Comparison of ENCODE assay signal across 16 cellular contexts in genomic region chr2:133633309-133633708, GRCh38.
DNase-seq lines count a peak whose midpoint lies in the region; ATAC-seq, FAIRE-seq and TF ChIP-seq lines count a peak whose summit lies in the region.
"Had no signal": no experiment of that assay in that cellular context is flagged by ENCODE, and none has a peak within 500 bp of the region (broad histone marks: within the 10 kb centered on the region; RNA-seq: fewer than 3 reads in every experiment).

No MANE protein-coding gene starts in this region.

- no peaks in the 10 kb centered on the region for H4K20me1 ChIP-seq in keratinocyte (ENCODE audit: control insufficient read depth, extremely low read depth, insufficient read depth, low read length)
- H4K20me1 ChIP-seq in smooth muscle cell (ENCODE audit: low read depth): no peaks in the 10 kb centered on the region

- no peaks in the 10 kb centered on the region for H3K27me3 ChIP-seq in adipocyte (replicated peaks; ENCODE audit: control insufficient read depth, insufficient read depth, low read length)
- H3K27me3 ChIP-seq in keratinocyte (ENCODE audit: control insufficient read depth, extremely low read depth, insufficient read depth, low read length): no peaks in the 10 kb centered on the region
- H3K27me3 ChIP-seq in smooth muscle cell (ENCODE audit: low read depth): no peaks in the 10 kb centered on the region

- dilution Hi-C loops in keratinocyte (cut with MboI; ENCODE audit: extremely low pct_ligation_motif_present, low sequenced_read_pairs): no loop called here

- H3K27ac ChIP-seq in keratinocyte (ENCODE audit: control insufficient read depth, insufficient read depth, low read length) (no peak overlapping the region), smooth muscle cell (ENCODE audit: low read depth) (peak overlapping the region; percentile 94)

- no peak for DNase-seq in adipocyte (ENCODE audit: low read depth)
- DNase-seq in keratinocyte (ENCODE audit: low read depth, low spot score): no peak
- no peak for DNase-seq in smooth muscle cell (lab: John Stamatoyannopoulos, UW; ENCODE audit: unreplicated experiment)
- DNase-seq in HEK293T (ENCODE audit: extremely low spot score): no peak
- DNase-seq in COR-L47 (lab: John Stamatoyannopoulos, UW): no peak
- DNase-seq: C1 segment of cervical spinal cord; Caco-2; CD4-positive, alpha-beta memory T cell; DMS153; DND-41; GOT3 had no signal

- peaks cover 16% of the 10 kb centered on the region for H3K79me2 ChIP-seq in keratinocyte (ENCODE audit: control insufficient read depth, insufficient read depth, low read length)
- no peaks in the 10 kb centered on the region for H3K79me2 ChIP-seq in smooth muscle cell (ENCODE audit: low read depth)

- POLR2A ChIA-PET in HEK293T (lab: Yijun Ruan, JAX): no interaction called here

- H3K9me3 ChIP-seq in adipocyte (ENCODE audit: control insufficient read depth, low read length) (no peaks in the 10 kb centered on the region), keratinocyte (ENCODE audit: control insufficient read depth, low read depth, low read length) (no peaks in the 10 kb centered on the region), smooth muscle cell (replicated peaks; ENCODE audit: low read depth) (no peaks in the 10 kb centered on the region)
- H3K9me3 ChIP-seq: Caco-2, HAP-1 had no signal

- no peak for ATAC-seq in HG02588 (IDR thresholded peaks at IDR 0.05; ENCODE audit: unreplicated experiment)

- no peaks in the 10 kb centered on the region for H3F3A ChIP-seq in smooth muscle cell (ENCODE audit: low read depth)

- no peaks in the 10 kb centered on the region for H3K36me3 ChIP-seq in adipocyte (ENCODE audit: control insufficient read depth, insufficient read depth, low read length, severe bottlenecking)
- H3K36me3 ChIP-seq in keratinocyte (ENCODE audit: control insufficient read depth in 2 of 2, extremely low read depth in 1 of 2, insufficient read depth in 2 of 2, low read length in 2 of 2): peaks cover 0 to 3% of the 10 kb centered on the region in 2 experiments
- H3K36me3 ChIP-seq in smooth muscle cell (ENCODE audit: low read depth): no peaks in the 10 kb centered on the region
- H3K36me3 ChIP-seq: HAP-1 had no signal

- H3K4me1 ChIP-seq in adipocyte (ENCODE audit: control insufficient read depth, insufficient read depth, low read length) (peaks cover 9% of the 10 kb centered on the region), keratinocyte (ENCODE audit: control insufficient read depth, extremely low read depth, insufficient read depth, low read length) (peaks cover 34% of the 10 kb centered on the region), smooth muscle cell (ENCODE audit: low read depth) (no peaks in the 10 kb centered on the region)
- H3K4me1 ChIP-seq: Caco-2, HAP-1 had no signal

- H3K9me1 ChIP-seq in keratinocyte (ENCODE audit: control insufficient read depth, extremely low read depth, insufficient read depth, low read length): peaks cover 2% of the 10 kb centered on the region

- H2AFZ ChIP-seq in keratinocyte (ENCODE audit: control insufficient read depth, low read length) (no peak overlapping the region), smooth muscle cell (ENCODE audit: low read depth) (no peak overlapping the region)

- H3K9ac ChIP-seq in adipocyte (ENCODE audit: low read length): no peak overlapping the region
- no peak overlapping the region for H3K9ac ChIP-seq in keratinocyte (ENCODE audit: control insufficient read depth, extremely low read depth, insufficient read depth, low read length)
- no peak overlapping the region for H3K9ac ChIP-seq in smooth muscle cell (ENCODE audit: low read depth)

- H3K4me2 ChIP-seq in keratinocyte (ENCODE audit: control insufficient read depth, extremely low read depth, insufficient read depth, low read depth, low read length): peak overlapping the region; percentile 78
- H3K4me2 ChIP-seq in smooth muscle cell: peak overlapping the region; percentile 75

- TF ChIP-seq CTCF in keratinocyte (optimal IDR thresholded peaks at IDR 0.05 in 1 of 3, IDR thresholded peaks at IDR 0.05 in 1 of 3, conservative IDR thresholded peaks at IDR 0.05 in 1 of 3; ENCODE audit: extremely low read depth in 1 of 3, insufficient read depth in 2 of 3, low read length in 3 of 3) (no peak), smooth muscle cell (IDR thresholded peaks at IDR 0.05; ENCODE audit: borderline replicate concordance, insufficient read depth, poor library complexity, severe bottlenecking) (no peak)

- WGBS in smooth muscle cell (ENCODE audit: low lambda C conversion rate): 87% methylated on average over 7 of the region's 7 CpGs

- H3K4me3 ChIP-seq in adipocyte (ENCODE audit: low read length): peak overlapping the region; percentile 76
- H3K4me3 ChIP-seq in keratinocyte (ENCODE audit: control insufficient read depth in 2 of 3, extremely low read depth in 1 of 3, insufficient read depth in 2 of 3, low read depth in 1 of 3, low read length in 3 of 3): peak overlapping the region in 1 of 3 experiments; percentile 47
- no peak overlapping the region for H3K4me3 ChIP-seq in smooth muscle cell
- H3K4me3 ChIP-seq: HAP-1 had no signal

- FAIRE-seq in keratinocyte (lab: Jason Lieb, UNC): peak; percentile 98
- FAIRE-seq: G401.6, GM12892, H54 had no signal

- CTCF ChIA-PET in HEK293T (lab: Yijun Ruan, JAX): no interaction called here

TF ChIP-seq in HEK293T, 16 proteins besides CTCF, POLR2A, EP300 and RAD21:
- TF ChIP-seq PKNOX1 (IDR thresholded peaks at IDR 0.05) (no peak), SUZ12 (IDR thresholded peaks at IDR 0.05) (no peak), LEF1 (IDR thresholded peaks at IDR 0.05; ENCODE audit: borderline replicate concordance) (no peak)
TF ChIP-seq in HEK293T: peak in this region for 0.
